21 cellular contexts compared by ENCODE assay signal in genomic region chr2:177568393-177568792, GRCh38.
"Had no signal": no experiment of that assay in that cellular context is flagged by ENCODE, and none has a peak within 500 bp of the region (broad histone marks: within the 10 kb centered on the region; RNA-seq: fewer than 3 reads in every experiment).

No MANE protein-coding gene starts in this region.

- H3K79me2 ChIP-seq: parathyroid adenoma had no signal

- H3K36me3 ChIP-seq: heart right ventricle, vagina had no signal

- H3K4me1 Mint-ChIP-seq: memory B cell; stimulated activated memory B cell treated with anti-CD40 and anti-IgM and Interleukin-4, amounts not matched to agents 10 μg/mL and 1 μg/mL and 100 μg/mL, for 72 hours had no signal

- H3K27me3 ChIP-seq: heart right ventricle, vagina had no signal

- H3K4me1 ChIP-seq: heart right ventricle, parathyroid adenoma, vagina had no signal

- ATAC-seq: heart right ventricle; left cardiac atrium; right cardiac atrium; stimulated activated memory B cell treated with anti-CD40 and anti-IgM and Interleukin-4, amounts not matched to agents 10 μg/mL and 1 μg/mL and 100 μg/mL, for 72 hours had no signal

- H3K27ac ChIP-seq: heart right ventricle, parathyroid adenoma, vagina had no signal

- H3K9ac ChIP-seq: parathyroid adenoma had no signal

- H3K9me3 ChIP-seq: heart right ventricle, vagina had no signal

- H3K9me3 Mint-ChIP-seq: activated CD4-positive, alpha-beta memory T cell treated with anti-CD3 and anti-CD28 coated beads, Interleukin-2, amount 10 ng/mL, durations not matched to agents 7 days and 5 days; activated CD4-positive, alpha-beta T cell treated with anti-CD3 and anti-CD28 coated beads, Interleukin-2, amount 10 ng/mL, durations not matched to agents 24 days and 14 days; activated naive CD4-positive, alpha-beta T cell treated with anti-CD3 and anti-CD28 coated beads, Interleukin-2, amount 50 U/mL, for 72 hours; activated T-helper 1 cell treated with anti-CD3 and anti-CD28 coated beads, Interleukin-12 subunit alpha, Interleukin-12 subunit beta, Interleukin-2, Interleukin-4 antibody, amounts not matched to agents 30 ng/mL and 10 ng/mL and 1 ng/mL, durations not matched to agents 14 hours and 24 hours and 36 hours; memory B cell; stimulated activated memory B cell treated with anti-CD40 and anti-IgM and Interleukin-4, amounts not matched to agents 10 μg/mL and 1 μg/mL and 100 μg/mL, for 72 hours had no signal

- H3K27ac Mint-ChIP-seq: activated CD4-positive, alpha-beta memory T cell treated with anti-CD3 and anti-CD28 coated beads, Interleukin-2, amount 10 ng/mL, durations not matched to agents 7 days and 5 days; activated CD4-positive, alpha-beta T cell treated with anti-CD3 and anti-CD28 coated beads, Interleukin-2, amount 10 ng/mL, durations not matched to agents 24 days and 14 days; activated T-helper 1 cell treated with anti-CD3 and anti-CD28 coated beads, Interleukin-12 subunit alpha, Interleukin-12 subunit beta, Interleukin-2, Interleukin-4 antibody, amounts not matched to agents 30 ng/mL and 10 ng/mL and 1 ng/mL, durations not matched to agents 14 hours and 24 hours and 36 hours; memory B cell; stimulated activated memory B cell treated with anti-CD40 and anti-IgM and Interleukin-4, amounts not matched to agents 10 μg/mL and 1 μg/mL and 100 μg/mL, for 72 hours; type B pancreatic cell had no signal

- H3K36me3 Mint-ChIP-seq: activated naive CD4-positive, alpha-beta T cell treated with anti-CD3 and anti-CD28 coated beads, Interleukin-2, amount 50 U/mL, for 72 hours; brain; stimulated activated memory B cell treated with anti-CD40 and anti-IgM and Interleukin-4, amounts not matched to agents 10 μg/mL and 1 μg/mL and 100 μg/mL, for 72 hours; type B pancreatic cell had no signal

- H3K4me3 Mint-ChIP-seq: activated CD4-positive, alpha-beta memory T cell treated with anti-CD3 and anti-CD28 coated beads, Interleukin-2, amount 10 ng/mL, durations not matched to agents 7 days and 5 days; activated CD4-positive, alpha-beta T cell treated with anti-CD3 and anti-CD28 coated beads, Interleukin-2, amount 10 ng/mL, durations not matched to agents 24 days and 14 days; activated T-helper 1 cell treated with anti-CD3 and anti-CD28 coated beads, Interleukin-12 subunit alpha, Interleukin-12 subunit beta, Interleukin-2, Interleukin-4 antibody, amounts not matched to agents 30 ng/mL and 10 ng/mL and 1 ng/mL, durations not matched to agents 14 hours and 24 hours and 36 hours; brain; memory B cell; stimulated activated memory B cell treated with anti-CD40 and anti-IgM and Interleukin-4, amounts not matched to agents 10 μg/mL and 1 μg/mL and 100 μg/mL, for 72 hours; type B pancreatic cell had no signal

- H2AFZ ChIP-seq: parathyroid adenoma had no signal

- DNase-seq: activated CD4-positive, alpha-beta memory T cell treated with anti-CD3 and anti-CD28 coated beads, Interleukin-2, amount 10 ng/mL, durations not matched to agents 7 days and 5 days; activated CD4-positive, alpha-beta T cell treated with anti-CD3 and anti-CD28 coated beads, Interleukin-2, amount 10 ng/mL, durations not matched to agents 24 days and 14 days; activated CD4-positive, CD25-positive, alpha-beta regulatory T cell; activated gamma-delta T cell treated with Interleukin-2 at 50 U/mL for 16 hours; aorta; effector CD4-positive, alpha-beta T cell; heart right ventricle; islet precursor cell; left cardiac atrium; nucleus accumbens; right cardiac atrium; stimulated activated CD4-positive, alpha-beta T cell treated with anti-CD3 and anti-CD28 coated beads, Interleukin-1b, Interleukin-23, amount 100 ng/mL, for 48 hours; T1000 had no signal

- H3K27me3 Mint-ChIP-seq: stimulated activated memory B cell treated with anti-CD40 and anti-IgM and Interleukin-4, amounts not matched to agents 10 μg/mL and 1 μg/mL and 100 μg/mL, for 72 hours had no signal

- H3K4me3 ChIP-seq: heart right ventricle, vagina had no signal
